11 cellular contexts compared by ENCODE assay signal in the genomic region with DNA sequence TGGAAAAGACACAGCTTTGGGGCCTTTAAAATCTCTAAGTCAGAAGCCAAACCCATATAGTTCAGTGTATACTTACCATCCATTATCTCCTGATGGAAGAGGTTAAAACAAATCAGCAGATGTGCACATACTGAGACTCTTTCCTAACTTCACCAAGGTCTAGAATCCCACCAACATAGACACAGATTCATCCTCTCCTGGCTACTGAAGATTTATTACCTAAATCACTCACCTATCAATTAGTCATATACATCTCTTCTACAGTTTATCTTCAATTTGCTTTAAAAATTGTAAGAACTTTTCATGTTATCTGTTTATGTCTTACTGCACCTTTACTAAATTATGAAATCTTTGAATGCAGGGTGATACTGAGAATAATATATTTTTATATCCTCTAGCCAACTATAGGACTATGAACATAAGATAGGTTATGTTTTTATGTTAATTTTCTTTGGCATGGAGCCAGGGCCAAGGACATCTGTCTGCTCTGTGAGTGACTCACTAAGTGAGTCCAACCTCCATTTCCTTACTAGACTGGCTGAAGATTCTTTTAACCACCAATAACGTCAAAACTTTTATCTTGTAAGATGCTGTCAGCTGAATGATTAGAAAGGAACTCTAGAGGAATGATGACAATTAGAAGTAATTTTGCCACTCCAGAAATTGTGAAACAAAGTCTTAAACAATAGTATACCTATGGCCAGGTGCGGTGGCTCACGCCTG.
A peak's percentile ranks its signal among the peaks of the same experiment; 100 is the strongest.
DNase-seq lines count a peak whose midpoint lies in the region; ATAC-seq and TF ChIP-seq lines count a peak whose summit lies in the region.
"Had no signal": no experiment of that assay in that cellular context is flagged by ENCODE, and none has a peak within 500 bp of the region (broad histone marks: within the 10 kb centered on the region; RNA-seq: fewer than 3 reads in every experiment).

No MANE protein-coding gene starts in this region.

- H3K4me2 ChIP-seq in SK-N-SH, result 0 out of 2 replicates have a peak overlapping the region, but pooled peaks have one; percentile 32

- H3K27me3 ChIP-seq in SK-N-SH (ENCODE audit: insufficient read depth), result no peaks in the 10 kb centered on the region

- peak; percentile 87 for ATAC-seq in effector memory CD8-positive, alpha-beta T cell (replicated peaks)
- peak; percentile 95 for ATAC-seq in stimulated activated effector memory CD8-positive, alpha-beta T cell treated with anti-CD3 and anti-CD28 coated beads, Interleukin-12 subunit alpha, Interleukin-12 subunit beta, amount 100 ng/mL, for 72 hours
- no peak for ATAC-seq in Right ventricle myocardium inferior

- no peaks in the 10 kb centered on the region for H3K27me3 Mint-ChIP-seq in effector memory CD8-positive, alpha-beta T cell
- H3K27me3 Mint-ChIP-seq: IgD-negative memory B cell had no signal

- H3K36me3 ChIP-seq in SK-N-SH (replicated peaks in 1 of 2; ENCODE audit: control insufficient read depth in 1 of 2, insufficient read depth in 2 of 2, low read length in 1 of 2), result peaks cover 0 to 10% of the 10 kb centered on the region in 2 experiments

- POLR2A ChIA-PET in SK-N-SH (lab: Yijun Ruan, JAX), result no interaction called here

- WGBS in SK-N-SH (ENCODE audit: low lambda C conversion rate), result 68% methylated on average over 3 of the region's 3 CpGs

- no peaks in the 10 kb centered on the region for H3K9me3 ChIP-seq in SK-N-SH

- H2AFZ ChIP-seq in SK-N-SH (ENCODE audit: low read depth), result no peak overlapping the region

- peaks cover 3 to 13% of the 10 kb centered on the region in 2 donors for H3K4me1 Mint-ChIP-seq in effector memory CD8-positive, alpha-beta T cell (ENCODE audit: low read depth in 2 of 2)
- peaks cover 32% of the 10 kb centered on the region for H3K4me1 Mint-ChIP-seq in stimulated activated effector memory CD8-positive, alpha-beta T cell treated with anti-CD3 and anti-CD28 coated beads, Interleukin-12 subunit alpha, Interleukin-12 subunit beta, amount 100 ng/mL, for 72 hours

- intact Hi-C loops in Right ventricle myocardium inferior (cut with DNase I), result no loop called here

- peak overlapping the region in 1 of 2 donors; percentile 27 for H3K27ac Mint-ChIP-seq in effector memory CD8-positive, alpha-beta T cell
- H3K27ac Mint-ChIP-seq in stimulated activated effector memory CD8-positive, alpha-beta T cell treated with anti-CD3 and anti-CD28 coated beads, Interleukin-12 subunit alpha, Interleukin-12 subunit beta, amount 100 ng/mL, for 72 hours, result no peak overlapping the region

- peak; percentile 16 for DNase-seq in activated T-cell treated with anti-CD3 and anti-CD28 coated beads for 1 hour (ENCODE audit: low read depth)
- no peak for DNase-seq in activated T-cell treated with anti-CD3 and anti-CD28 coated beads, Interleukin-2, amount 50 U/mL, for 1 hour
- no peak for DNase-seq in SK-N-SH
- DNase-seq in effector memory CD8-positive, alpha-beta T cell, result peak; percentile 4 to 22 (median 8)
- DNase-seq in stimulated activated effector memory CD8-positive, alpha-beta T cell treated with anti-CD3 and anti-CD28 coated beads, Interleukin-12 subunit alpha, Interleukin-12 subunit beta, amount 100 ng/mL, for 72 hours (ENCODE audit: low spot score in 2 of 2), result no peak
- no peak for DNase-seq in amygdala (lab: John Stamatoyannopoulos, UW)
- no peak for DNase-seq in epidermal melanocyte (ENCODE audit: insufficient read length, low spot score)
- DNase-seq in Right ventricle myocardium inferior (ENCODE audit: missing footprints), result no peak
- DNase-seq: aorta, H9 had no signal

- CTCF ChIA-PET in SK-N-SH (lab: Yijun Ruan, JAX), result interaction anchor here (0.8 kb wide), 1 partner anchor 25 kb away, joined by 3 read pairs; no protein-coding TSS in a partner anchor

- no peak overlapping the region for H3K4me3 Mint-ChIP-seq in effector memory CD8-positive, alpha-beta T cell
- no peak overlapping the region for H3K4me3 Mint-ChIP-seq in stimulated activated effector memory CD8-positive, alpha-beta T cell treated with anti-CD3 and anti-CD28 coated beads, Interleukin-12 subunit alpha, Interleukin-12 subunit beta, amount 100 ng/mL, for 72 hours
- H3K4me3 Mint-ChIP-seq: H9, IgD-negative memory B cell had no signal

- H3K36me3 Mint-ChIP-seq in effector memory CD8-positive, alpha-beta T cell (ENCODE audit: insufficient read depth), result peaks cover 3% of the 10 kb centered on the region
- H3K36me3 Mint-ChIP-seq in stimulated activated effector memory CD8-positive, alpha-beta T cell treated with anti-CD3 and anti-CD28 coated beads, Interleukin-12 subunit alpha, Interleukin-12 subunit beta, amount 100 ng/mL, for 72 hours, result no peaks in the 10 kb centered on the region

- H4K20me1 ChIP-seq in SK-N-SH (ENCODE audit: insufficient read depth), result no peaks in the 10 kb centered on the region

- H3K9ac ChIP-seq in SK-N-SH, result no peak overlapping the region

- H3K4me3 ChIP-seq in SK-N-SH (ENCODE audit: low read depth in 2 of 2, low read length in 1 of 2), result no peak overlapping the region

- no peak for TF ChIP-seq CTCF in SK-N-SH (IDR thresholded peaks at IDR 0.05)

- TF ChIP-seq RAD21 in SK-N-SH (IDR thresholded peaks at IDR 0.05; ENCODE audit: low read length), result no peak

- H3K27ac ChIP-seq in SK-N-SH (ENCODE audit: low read depth in 2 of 2, low read length in 1 of 2), result peak overlapping the region in 1 of 2 experiments; percentile 69; a peak in 2 of 4 replicates

- no peaks in the 10 kb centered on the region for H3K9me3 Mint-ChIP-seq in effector memory CD8-positive, alpha-beta T cell
- H3K9me3 Mint-ChIP-seq in stimulated activated effector memory CD8-positive, alpha-beta T cell treated with anti-CD3 and anti-CD28 coated beads, Interleukin-12 subunit alpha, Interleukin-12 subunit beta, amount 100 ng/mL, for 72 hours, result no peaks in the 10 kb centered on the region
- H3K9me3 Mint-ChIP-seq: H9, IgD-negative memory B cell had no signal

- H3F3A ChIP-seq in SK-N-SH (replicated peaks; ENCODE audit: insufficient read depth), result peaks cover 13% of the 10 kb centered on the region

- H3K9me2 ChIP-seq in SK-N-SH, result no peaks in the 10 kb centered on the region

- peaks cover 12% of the 10 kb centered on the region; the same call in 1 of the 2 replicates for H3K79me2 ChIP-seq in SK-N-SH (ENCODE audit: insufficient read depth)

- H3K4me1 ChIP-seq in SK-N-SH (ENCODE audit: control insufficient read depth in 1 of 2, insufficient read depth in 2 of 2, low read depth in 1 of 2, low read length in 1 of 2), result 0 out of 4 replicates have a peak, but pooled peaks cover 0 to 3% of the 10 kb centered on the region in 2 experiments

- TF ChIP-seq EP300 in SK-N-SH (IDR thresholded peaks at IDR 0.05; ENCODE audit: borderline replicate concordance in 1 of 2, low read depth in 1 of 2, low read length in 1 of 2), result peak in 1 of 2 experiments; percentile 27; a peak in 1 of 4 replicates

TF ChIP-seq in SK-N-SH, 30 proteins besides CTCF, POLR2A, EP300 and RAD21 (continues in another document):
- no peak for TF ChIP-seq MEF2A (IDR thresholded peaks at IDR 0.05; ENCODE audit: borderline replicate concordance, low read depth)
- TF ChIP-seq MXI1 (IDR thresholded peaks at IDR 0.05; ENCODE audit: low read depth, low read length), result no peak
- TF ChIP-seq, protein P1, sequence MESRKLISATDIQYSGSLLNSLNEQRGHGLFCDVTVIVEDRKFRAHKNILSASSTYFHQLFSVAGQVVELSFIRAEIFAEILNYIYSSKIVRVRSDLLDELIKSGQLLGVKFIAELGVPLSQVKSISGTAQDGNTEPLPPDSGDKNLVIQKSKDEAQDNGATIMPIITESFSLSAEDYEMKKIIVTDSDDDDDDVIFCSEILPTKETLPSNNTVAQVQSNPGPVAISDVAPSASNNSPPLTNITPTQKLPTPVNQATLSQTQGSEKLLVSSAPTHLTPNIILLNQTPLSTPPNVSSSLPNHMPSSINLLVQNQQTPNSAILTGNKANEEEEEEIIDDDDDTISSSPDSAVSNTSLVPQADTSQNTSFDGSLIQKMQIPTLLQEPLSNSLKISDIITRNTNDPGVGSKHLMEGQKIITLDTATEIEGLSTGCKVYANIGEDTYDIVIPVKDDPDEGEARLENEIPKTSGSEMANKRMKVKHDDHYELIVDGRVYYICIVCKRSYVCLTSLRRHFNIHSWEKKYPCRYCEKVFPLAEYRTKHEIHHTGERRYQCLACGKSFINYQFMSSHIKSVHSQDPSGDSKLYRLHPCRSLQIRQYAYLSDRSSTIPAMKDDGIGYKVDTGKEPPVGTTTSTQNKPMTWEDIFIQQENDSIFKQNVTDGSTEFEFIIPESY (IDR thresholded peaks at IDR 0.05; ENCODE audit: borderline replicate concordance, low read depth), result no peak
- TF ChIP-seq RXRA (IDR thresholded peaks at IDR 0.05; ENCODE audit: borderline replicate concordance, low read depth), result no peak
- TF ChIP-seq POLR2AphosphoS5 (IDR thresholded peaks at IDR 0.05; ENCODE audit: low read depth, low read length), result no peak
- TF ChIP-seq FOXM1 (IDR thresholded peaks at IDR 0.05; ENCODE audit: low read depth), result no peak
- TF ChIP-seq NRF1 (IDR thresholded peaks at IDR 0.05; ENCODE audit: low read depth, low read length), result no peak
- TF ChIP-seq FOXJ3 (CRISPR knock-in tag; IDR thresholded peaks at IDR 0.05), result no peak
- peak; percentile 67 for TF ChIP-seq NFIC (IDR thresholded peaks at IDR 0.05; ENCODE audit: borderline replicate concordance)
- no peak for TF ChIP-seq RFX5 (IDR thresholded peaks at IDR 0.05; ENCODE audit: low read length)
- no peak for TF ChIP-seq CHD2 (IDR thresholded peaks at IDR 0.05; ENCODE audit: low read length, partially characterized antibody)
- TF ChIP-seq, protein P2, sequence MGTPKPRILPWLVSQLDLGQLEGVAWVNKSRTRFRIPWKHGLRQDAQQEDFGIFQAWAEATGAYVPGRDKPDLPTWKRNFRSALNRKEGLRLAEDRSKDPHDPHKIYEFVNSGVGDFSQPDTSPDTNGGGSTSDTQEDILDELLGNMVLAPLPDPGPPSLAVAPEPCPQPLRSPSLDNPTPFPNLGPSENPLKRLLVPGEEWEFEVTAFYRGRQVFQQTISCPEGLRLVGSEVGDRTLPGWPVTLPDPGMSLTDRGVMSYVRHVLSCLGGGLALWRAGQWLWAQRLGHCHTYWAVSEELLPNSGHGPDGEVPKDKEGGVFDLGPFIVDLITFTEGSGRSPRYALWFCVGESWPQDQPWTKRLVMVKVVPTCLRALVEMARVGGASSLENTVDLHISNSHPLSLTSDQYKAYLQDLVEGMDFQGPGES (IDR thresholded peaks at IDR 0.05; ENCODE audit: low read depth, low read length), result no peak
- TF ChIP-seq YY1 (IDR thresholded peaks at IDR 0.05; ENCODE audit: low read depth), result no peak
- no peak for TF ChIP-seq SMC3 (IDR thresholded peaks at IDR 0.05; ENCODE audit: low read depth, low read length)
- TF ChIP-seq TAF1 (IDR thresholded peaks at IDR 0.05; ENCODE audit: borderline replicate concordance, low read depth, low read length), result no peak

Comparison
In these comparisons a context has a peak if more than half of its experiments do, and no peak if none do; other contexts are left out.
1. DNase-seq: peak in activated T-cell treated with anti-CD3 and anti-CD28 coated beads for 1 hour (single experiment) and effector memory CD8-positive, alpha-beta T cell (3 of 3); none in activated T-cell treated with anti-CD3 and anti-CD28 coated beads, Interleukin-2, amount 50 U/mL, for 1 hour (single experiment), SK-N-SH (single experiment), stimulated activated effector memory CD8-positive, alpha-beta T cell treated with anti-CD3 and anti-CD28 coated beads, Interleukin-12 subunit alpha, Interleukin-12 subunit beta, amount 100 ng/mL, for 72 hours (0 of 2), amygdala (0 of 56), epidermal melanocyte (single experiment) and Right ventricle myocardium inferior (single experiment).